ENCODE assay signal across 25 cellular contexts in the genomic region with DNA sequence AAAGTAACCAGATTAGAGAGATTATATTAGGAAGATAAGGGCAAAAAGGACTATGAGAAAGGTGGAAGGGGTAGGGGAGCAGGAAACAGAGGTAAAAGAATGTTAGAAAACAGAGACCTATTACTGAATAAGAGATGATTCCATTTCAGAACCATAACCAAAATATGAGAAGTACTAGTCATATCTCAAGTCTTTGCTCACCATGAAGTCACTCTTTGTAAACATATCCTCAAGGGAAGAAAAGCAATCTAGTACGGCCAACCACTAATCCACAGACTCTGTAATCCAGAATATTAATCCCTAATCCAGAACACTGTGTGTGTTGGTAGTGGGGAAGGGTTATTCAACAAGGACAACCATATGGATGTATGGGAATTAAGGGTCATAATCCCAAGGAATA.
"Had no signal": no experiment of that assay in that cellular context is flagged by ENCODE, and none has a peak within 500 bp of the region (broad histone marks: within the 10 kb centered on the region; RNA-seq: fewer than 3 reads in every experiment).

No MANE protein-coding gene starts in this region.

- H3K9me3 ChIP-seq: SJCRH30 had no signal

- FAIRE-seq: colon, TTC549 had no signal

- H3K4me3 ChIP-seq: SJCRH30, SK-N-MC had no signal

- ATAC-seq: activated CD4-positive, alpha-beta T cell treated with anti-CD3 and anti-CD28 coated beads for 36 hours; activated CD4-positive, CD25-positive, alpha-beta regulatory T cell treated with anti-CD3 and anti-CD28 coated beads, Interleukin-2, amount 50 U/mL, for 24 hours; activated CD8-positive, alpha-beta T cell treated with anti-CD3 and anti-CD28 coated beads, Interleukin-2, amount 10 ng/mL, durations not matched to agents 7 days and 5 days; WTC11 had no signal

- H3K36me3 ChIP-seq: SJCRH30 had no signal

- H3K27ac ChIP-seq: SJCRH30, SK-N-MC had no signal

- H3K27me3 ChIP-seq: SJCRH30 had no signal

- DNase-seq: activated CD4-positive, alpha-beta T cell treated with anti-CD3 and anti-CD28 coated beads for 36 hours; activated CD4-positive, alpha-beta T cell treated with anti-CD3 and anti-CD28 coated beads, Interleukin-2, amount 10 ng/mL, durations not matched to agents 7 days and 5 days; activated CD4-positive, alpha-beta T cell treated with anti-CD3 and anti-CD28 coated beads, Interleukin-2, amount 50 U/mL, for 48 hours; activated CD8-positive, alpha-beta T cell treated with anti-CD3 and anti-CD28 coated beads, Interleukin-2, amount 10 ng/mL, durations not matched to agents 7 days and 5 days; activated effector memory CD4-positive, alpha-beta T cell treated with anti-CD3 and anti-CD28 coated beads, Interleukin-2, amount 50 U/mL, for 16 hours; activated naive CD4-positive, alpha-beta T cell treated with Interleukin-2 at 50 U/mL for 16 hours; activated T-cell treated with anti-CD3 and anti-CD28 coated beads, Interleukin-2, amount 50 U/mL, for 24 hours; anterior cingulate cortex; central memory CD4-positive, alpha-beta T cell; NCI-H1105; NCI-H1417 treated with DMSO at 0.1 percent for 48 hours; NCI-H187 treated with DMSO at 0.1 percent for 48 hours; NCI-H2081; NCI-H2227 treated with DMSO at 0.1 percent for 48 hours; NCI-H510A treated with DMSO at 0.1 percent for 48 hours; NCI-H526 treated with DMSO at 0.1 percent for 48 hours; NCI-H774; NK-92 treated with Interleukin-12 subunit alpha and Interleukin-12 subunit beta, amount 100 ng/mL, for 24 hours; SHP77; SJCRH30 had no signal
